In the genomic region with DNA sequence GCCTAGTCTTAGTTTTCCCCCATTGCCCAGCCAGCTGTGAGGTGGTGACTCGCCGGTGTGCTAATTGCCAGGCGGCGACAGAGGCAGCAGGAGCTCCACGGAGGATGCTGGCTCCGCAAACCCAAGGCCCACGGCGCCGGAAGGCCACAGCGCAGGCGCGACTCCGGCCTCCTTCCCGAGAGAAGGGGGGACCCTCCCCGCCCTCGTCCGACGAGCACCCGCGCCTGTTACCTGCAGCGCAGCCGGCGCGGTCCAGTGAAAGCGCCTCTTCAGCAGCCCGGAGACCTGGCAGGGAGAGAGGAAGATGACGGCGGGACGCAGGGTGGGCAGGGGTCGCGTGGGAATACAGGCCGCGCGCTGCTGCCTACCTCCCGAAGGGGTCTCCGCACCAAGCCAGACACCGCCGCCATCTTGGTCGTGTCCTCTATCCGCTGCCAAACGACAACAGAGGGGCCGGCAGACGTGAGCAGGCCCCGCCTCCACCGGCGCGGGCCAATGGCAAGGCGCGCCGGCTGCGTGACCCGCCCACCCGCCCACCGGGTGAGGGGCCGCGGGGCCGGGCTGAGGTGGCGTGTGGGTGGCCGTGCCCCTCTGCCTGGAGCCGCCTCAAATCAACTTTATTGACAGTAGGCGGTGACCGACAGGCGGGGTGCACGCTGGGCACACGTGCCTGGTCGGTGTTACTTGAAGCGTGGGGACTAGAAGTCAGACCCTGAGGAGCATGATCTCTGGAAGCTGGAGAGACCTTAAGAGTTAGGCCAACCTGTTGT, we compare ENCODE assay signal across 1 cellular context.
TF ChIP-seq lines count a peak whose summit lies in the region.

A gene (minus strand): TSS at position 433 of the 770 bp plus-strand sequence. CDS start 23 bp downstream, at position 410.

TF ChIP-seq in HepG2, 621 proteins besides CTCF, POLR2A, EP300 and RAD21 (continued from another document and continues in another):
- TF ChIP-seq, protein P1, sequence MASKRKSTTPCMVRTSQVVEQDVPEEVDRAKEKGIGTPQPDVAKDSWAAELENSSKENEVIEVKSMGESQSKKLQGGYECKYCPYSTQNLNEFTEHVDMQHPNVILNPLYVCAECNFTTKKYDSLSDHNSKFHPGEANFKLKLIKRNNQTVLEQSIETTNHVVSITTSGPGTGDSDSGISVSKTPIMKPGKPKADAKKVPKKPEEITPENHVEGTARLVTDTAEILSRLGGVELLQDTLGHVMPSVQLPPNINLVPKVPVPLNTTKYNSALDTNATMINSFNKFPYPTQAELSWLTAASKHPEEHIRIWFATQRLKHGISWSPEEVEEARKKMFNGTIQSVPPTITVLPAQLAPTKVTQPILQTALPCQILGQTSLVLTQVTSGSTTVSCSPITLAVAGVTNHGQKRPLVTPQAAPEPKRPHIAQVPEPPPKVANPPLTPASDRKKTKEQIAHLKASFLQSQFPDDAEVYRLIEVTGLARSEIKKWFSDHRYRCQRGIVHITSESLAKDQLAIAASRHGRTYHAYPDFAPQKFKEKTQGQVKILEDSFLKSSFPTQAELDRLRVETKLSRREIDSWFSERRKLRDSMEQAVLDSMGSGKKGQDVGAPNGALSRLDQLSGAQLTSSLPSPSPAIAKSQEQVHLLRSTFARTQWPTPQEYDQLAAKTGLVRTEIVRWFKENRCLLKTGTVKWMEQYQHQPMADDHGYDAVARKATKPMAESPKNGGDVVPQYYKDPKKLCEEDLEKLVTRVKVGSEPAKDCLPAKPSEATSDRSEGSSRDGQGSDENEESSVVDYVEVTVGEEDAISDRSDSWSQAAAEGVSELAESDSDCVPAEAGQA (IDR thresholded peaks at IDR 0.05; ENCODE audit: low read depth) = peak; percentile 63; the same call in 1 of the 2 replicates
- TF ChIP-seq, protein P1 (CRISPR knock-in tag; IDR thresholded peaks at IDR 0.05; ENCODE audit: borderline replicate concordance) = no peak
- no peak for TF ChIP-seq MTA3 (CRISPR knock-in tag; IDR thresholded peaks at IDR 0.05)
- TF ChIP-seq ZNF563 (CRISPR knock-in tag; IDR thresholded peaks at IDR 0.05) = peak; percentile 94
- TF ChIP-seq ZBTB1 (CRISPR knock-in tag; IDR thresholded peaks at IDR 0.05; ENCODE audit: borderline replicate concordance) = no peak
- TF ChIP-seq ZNF235 (CRISPR knock-in tag; IDR thresholded peaks at IDR 0.05; ENCODE audit: borderline replicate concordance) = peak; percentile 47; the same call in 1 of the 2 replicates
- TF ChIP-seq, protein P2, sequence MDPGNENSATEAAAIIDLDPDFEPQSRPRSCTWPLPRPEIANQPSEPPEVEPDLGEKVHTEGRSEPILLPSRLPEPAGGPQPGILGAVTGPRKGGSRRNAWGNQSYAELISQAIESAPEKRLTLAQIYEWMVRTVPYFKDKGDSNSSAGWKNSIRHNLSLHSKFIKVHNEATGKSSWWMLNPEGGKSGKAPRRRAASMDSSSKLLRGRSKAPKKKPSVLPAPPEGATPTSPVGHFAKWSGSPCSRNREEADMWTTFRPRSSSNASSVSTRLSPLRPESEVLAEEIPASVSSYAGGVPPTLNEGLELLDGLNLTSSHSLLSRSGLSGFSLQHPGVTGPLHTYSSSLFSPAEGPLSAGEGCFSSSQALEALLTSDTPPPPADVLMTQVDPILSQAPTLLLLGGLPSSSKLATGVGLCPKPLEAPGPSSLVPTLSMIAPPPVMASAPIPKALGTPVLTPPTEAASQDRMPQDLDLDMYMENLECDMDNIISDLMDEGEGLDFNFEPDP (CRISPR knock-in tag; conservative IDR thresholded peaks at IDR 0.05) = 0 out of 2 replicates have a peak, but pooled peaks have one; percentile 83
- peak; percentile 31; the same call in 1 of the 2 replicates for TF ChIP-seq RXRB (CRISPR knock-in tag; IDR thresholded peaks at IDR 0.05; ENCODE audit: borderline replicate concordance)
- TF ChIP-seq SOX6 (IDR thresholded peaks at IDR 0.05) = no peak
- TF ChIP-seq SOX6 (CRISPR knock-in tag; IDR thresholded peaks at IDR 0.05) = peak; percentile 77
- TF ChIP-seq ZBTB42 (CRISPR knock-in tag; IDR thresholded peaks at IDR 0.05) = no peak
- TF ChIP-seq, protein P3, sequence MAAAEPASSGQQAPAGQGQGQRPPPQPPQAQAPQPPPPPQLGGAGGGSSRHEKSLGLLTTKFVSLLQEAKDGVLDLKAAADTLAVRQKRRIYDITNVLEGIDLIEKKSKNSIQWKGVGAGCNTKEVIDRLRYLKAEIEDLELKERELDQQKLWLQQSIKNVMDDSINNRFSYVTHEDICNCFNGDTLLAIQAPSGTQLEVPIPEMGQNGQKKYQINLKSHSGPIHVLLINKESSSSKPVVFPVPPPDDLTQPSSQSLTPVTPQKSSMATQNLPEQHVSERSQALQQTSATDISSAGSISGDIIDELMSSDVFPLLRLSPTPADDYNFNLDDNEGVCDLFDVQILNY (CRISPR knock-in tag; conservative IDR thresholded peaks at IDR 0.05) = 0 out of 2 replicates have a peak, but pooled peaks have one; percentile 54
- no peak; the same call in 1 of the 2 replicates for TF ChIP-seq NR2C2 (CRISPR knock-in tag; IDR thresholded peaks at IDR 0.05; ENCODE audit: borderline replicate concordance)
- TF ChIP-seq IKZF4 (CRISPR knock-in tag; IDR thresholded peaks at IDR 0.05; ENCODE audit: borderline replicate concordance, low read depth, not compliant biosample characterization) = peak; percentile 91
- TF ChIP-seq, protein P4, sequence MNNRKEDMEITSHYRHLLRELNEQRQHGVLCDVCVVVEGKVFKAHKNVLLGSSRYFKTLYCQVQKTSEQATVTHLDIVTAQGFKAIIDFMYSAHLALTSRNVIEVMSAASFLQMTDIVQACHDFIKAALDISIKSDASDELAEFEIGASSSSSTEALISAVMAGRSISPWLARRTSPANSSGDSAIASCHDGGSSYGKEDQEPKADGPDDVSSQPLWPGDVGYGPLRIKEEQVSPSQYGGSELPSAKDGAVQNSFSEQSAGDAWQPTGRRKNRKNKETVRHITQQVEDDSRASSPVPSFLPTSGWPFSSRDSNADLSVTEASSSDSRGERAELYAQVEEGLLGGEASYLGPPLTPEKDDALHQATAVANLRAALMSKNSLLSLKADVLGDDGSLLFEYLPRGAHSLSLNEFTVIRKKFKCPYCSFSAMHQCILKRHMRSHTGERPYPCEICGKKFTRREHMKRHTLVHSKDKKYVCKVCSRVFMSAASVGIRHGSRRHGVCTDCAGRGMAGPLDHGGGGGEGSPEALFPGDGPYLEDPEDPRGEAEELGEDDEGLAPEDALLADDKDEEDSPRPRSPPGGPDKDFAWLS (CRISPR knock-in tag; IDR thresholded peaks at IDR 0.05; ENCODE audit: borderline replicate concordance) = no peak; the same call in 1 of the 2 replicates
- TF ChIP-seq NR2F2 (IDR thresholded peaks at IDR 0.05; ENCODE audit: borderline replicate concordance, low read depth) = peak; percentile 5; the same call in 1 of the 2 replicates
- TF ChIP-seq, protein P5, sequence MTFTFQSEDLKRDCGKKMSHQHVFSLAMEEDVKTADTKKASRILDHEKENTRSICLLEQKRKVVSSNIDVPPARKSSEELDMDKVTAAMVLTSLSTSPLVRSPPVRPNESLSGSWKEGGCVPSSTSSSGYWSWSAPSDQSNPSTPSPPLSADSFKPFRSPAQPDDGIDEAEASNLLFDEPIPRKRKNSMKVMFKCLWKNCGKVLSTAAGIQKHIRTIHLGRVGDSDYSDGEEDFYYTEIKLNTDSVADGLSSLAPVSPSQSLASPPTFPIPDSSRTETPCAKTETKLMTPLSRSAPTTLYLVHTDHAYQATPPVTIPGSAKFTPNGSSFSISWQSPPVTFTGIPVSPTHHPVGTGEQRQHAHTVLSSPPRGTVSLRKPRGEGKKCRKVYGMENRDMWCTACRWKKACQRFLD (CRISPR knock-in tag; IDR thresholded peaks at IDR 0.05; ENCODE audit: borderline replicate concordance) = no peak
- TF ChIP-seq NCOA2 (CRISPR knock-in tag; IDR thresholded peaks at IDR 0.05) = peak; percentile 84
- TF ChIP-seq ZNF296 (CRISPR knock-in tag; conservative IDR thresholded peaks at IDR 0.05) = no peak
- TF ChIP-seq SOX5 (CRISPR knock-in tag; IDR thresholded peaks at IDR 0.05; ENCODE audit: borderline replicate concordance) = 0 out of 2 replicates have a peak, but pooled peaks have one; percentile 61
- TF ChIP-seq ZNF343 (CRISPR knock-in tag; IDR thresholded peaks at IDR 0.05) = no peak
- TF ChIP-seq SMARCE1 (IDR thresholded peaks at IDR 0.05; ENCODE audit: borderline replicate concordance) = no peak
- no peak; the same call in 1 of the 2 replicates for TF ChIP-seq RNF2 (conservative IDR thresholded peaks at IDR 0.05; ENCODE audit: low read depth)
- TF ChIP-seq ZNF572 (CRISPR knock-in tag; IDR thresholded peaks at IDR 0.05) = 0 out of 2 replicates have a peak, but pooled peaks have one; percentile 50
- no peak for TF ChIP-seq ZNF33A (CRISPR knock-in tag; IDR thresholded peaks at IDR 0.05; ENCODE audit: borderline replicate concordance)
- TF ChIP-seq, protein P6, sequence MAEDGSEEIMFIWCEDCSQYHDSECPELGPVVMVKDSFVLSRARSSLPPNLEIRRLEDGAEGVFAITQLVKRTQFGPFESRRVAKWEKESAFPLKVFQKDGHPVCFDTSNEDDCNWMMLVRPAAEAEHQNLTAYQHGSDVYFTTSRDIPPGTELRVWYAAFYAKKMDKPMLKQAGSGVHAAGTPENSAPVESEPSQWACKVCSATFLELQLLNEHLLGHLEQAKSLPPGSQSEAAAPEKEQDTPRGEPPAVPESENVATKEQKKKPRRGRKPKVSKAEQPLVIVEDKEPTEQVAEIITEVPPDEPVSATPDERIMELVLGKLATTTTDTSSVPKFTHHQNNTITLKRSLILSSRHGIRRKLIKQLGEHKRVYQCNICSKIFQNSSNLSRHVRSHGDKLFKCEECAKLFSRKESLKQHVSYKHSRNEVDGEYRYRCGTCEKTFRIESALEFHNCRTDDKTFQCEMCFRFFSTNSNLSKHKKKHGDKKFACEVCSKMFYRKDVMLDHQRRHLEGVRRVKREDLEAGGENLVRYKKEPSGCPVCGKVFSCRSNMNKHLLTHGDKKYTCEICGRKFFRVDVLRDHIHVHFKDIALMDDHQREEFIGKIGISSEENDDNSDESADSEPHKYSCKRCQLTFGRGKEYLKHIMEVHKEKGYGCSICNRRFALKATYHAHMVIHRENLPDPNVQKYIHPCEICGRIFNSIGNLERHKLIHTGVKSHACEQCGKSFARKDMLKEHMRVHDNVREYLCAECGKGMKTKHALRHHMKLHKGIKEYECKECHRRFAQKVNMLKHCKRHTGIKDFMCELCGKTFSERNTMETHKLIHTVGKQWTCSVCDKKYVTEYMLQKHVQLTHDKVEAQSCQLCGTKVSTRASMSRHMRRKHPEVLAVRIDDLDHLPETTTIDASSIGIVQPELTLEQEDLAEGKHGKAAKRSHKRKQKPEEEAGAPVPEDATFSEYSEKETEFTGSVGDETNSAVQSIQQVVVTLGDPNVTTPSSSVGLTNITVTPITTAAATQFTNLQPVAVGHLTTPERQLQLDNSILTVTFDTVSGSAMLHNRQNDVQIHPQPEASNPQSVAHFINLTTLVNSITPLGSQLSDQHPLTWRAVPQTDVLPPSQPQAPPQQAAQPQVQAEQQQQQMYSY (CRISPR knock-in tag; IDR thresholded peaks at IDR 0.05) = no peak
- TF ChIP-seq, protein P7, sequence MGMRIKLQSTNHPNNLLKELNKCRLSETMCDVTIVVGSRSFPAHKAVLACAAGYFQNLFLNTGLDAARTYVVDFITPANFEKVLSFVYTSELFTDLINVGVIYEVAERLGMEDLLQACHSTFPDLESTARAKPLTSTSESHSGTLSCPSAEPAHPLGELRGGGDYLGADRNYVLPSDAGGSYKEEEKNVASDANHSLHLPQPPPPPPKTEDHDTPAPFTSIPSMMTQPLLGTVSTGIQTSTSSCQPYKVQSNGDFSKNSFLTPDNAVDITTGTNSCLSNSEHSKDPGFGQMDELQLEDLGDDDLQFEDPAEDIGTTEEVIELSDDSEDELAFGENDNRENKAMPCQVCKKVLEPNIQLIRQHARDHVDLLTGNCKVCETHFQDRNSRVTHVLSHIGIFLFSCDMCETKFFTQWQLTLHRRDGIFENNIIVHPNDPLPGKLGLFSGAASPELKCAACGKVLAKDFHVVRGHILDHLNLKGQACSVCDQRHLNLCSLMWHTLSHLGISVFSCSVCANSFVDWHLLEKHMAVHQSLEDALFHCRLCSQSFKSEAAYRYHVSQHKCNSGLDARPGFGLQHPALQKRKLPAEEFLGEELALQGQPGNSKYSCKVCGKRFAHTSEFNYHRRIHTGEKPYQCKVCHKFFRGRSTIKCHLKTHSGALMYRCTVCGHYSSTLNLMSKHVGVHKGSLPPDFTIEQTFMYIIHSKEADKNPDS (CRISPR knock-in tag; IDR thresholded peaks at IDR 0.05) = peak; percentile 95
- no peak for TF ChIP-seq ZNF577 (CRISPR knock-in tag; IDR thresholded peaks at IDR 0.05; ENCODE audit: borderline replicate concordance, low read depth)
- peak; percentile 78 for TF ChIP-seq NFRKB (IDR thresholded peaks at IDR 0.05)
- no peak for TF ChIP-seq ZNF713 (CRISPR knock-in tag; IDR thresholded peaks at IDR 0.05)
- TF ChIP-seq ZNF878 (CRISPR knock-in tag; IDR thresholded peaks at IDR 0.05) = no peak
- TF ChIP-seq, protein P8, sequence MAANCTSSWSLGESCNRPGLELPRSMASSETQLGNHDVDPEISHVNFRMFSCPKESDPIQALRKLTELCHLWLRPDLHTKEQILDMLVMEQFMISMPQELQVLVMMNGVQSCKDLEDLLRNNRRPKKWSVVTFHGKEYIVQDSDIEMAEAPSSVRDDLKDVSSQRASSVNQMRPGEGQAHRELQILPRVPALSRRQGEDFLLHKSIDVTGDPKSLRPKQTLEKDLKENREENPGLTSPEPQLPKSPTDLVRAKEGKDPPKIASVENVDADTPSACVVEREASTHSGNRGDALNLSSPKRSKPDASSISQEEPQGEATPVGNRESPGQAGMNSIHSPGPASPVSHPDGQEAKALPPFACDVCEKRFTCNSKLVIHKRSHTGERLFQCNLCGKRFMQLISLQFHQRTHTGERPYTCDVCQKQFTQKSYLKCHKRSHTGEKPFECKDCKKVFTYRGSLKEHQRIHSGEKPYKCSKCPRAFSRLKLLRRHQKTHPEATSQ (CRISPR knock-in tag; IDR thresholded peaks at IDR 0.05; ENCODE audit: borderline replicate concordance) = no peak; the same call in 1 of the 2 replicates
- TF ChIP-seq ZFP1 (CRISPR knock-in tag; IDR thresholded peaks at IDR 0.05) = no peak
- TF ChIP-seq CBX5 (CRISPR knock-in tag; IDR thresholded peaks at IDR 0.05; ENCODE audit: borderline replicate concordance) = 0 out of 2 replicates have a peak, but pooled peaks have one; percentile 17
- peak; percentile 66 for TF ChIP-seq SKI (IDR thresholded peaks at IDR 0.05; ENCODE audit: partially characterized antibody)
